ENCODE assay signal across 8 cellular contexts in genomic region chr19:49817964-49818690, GRCh38. TPM values are rescaled to one million over a fixed set of nuclear protein-coding genes. Genes with fewer than 3 reads are reported as not detected.
DNase-seq lines count a peak whose midpoint lies in the region; ATAC-seq and TF ChIP-seq lines count a peak whose summit lies in the region.

MED25 (plus strand) TSS chr19:49818289; CDS start chr19:49818342, 53 bp downstream.

- H3K27ac Mint-ChIP-seq in activated CD4-positive, alpha-beta T cell treated with anti-CD3 and anti-CD28 coated beads, Interleukin-2, amount 10 ng/mL, durations not matched to agents 7 days and 5 days = peak within 1 kb of the TSS; percentile 99

- no peaks in the 10 kb centered on the region for H3K9me3 Mint-ChIP-seq in activated CD4-positive, alpha-beta T cell treated with anti-CD3 and anti-CD28 coated beads, Interleukin-2, amount 10 ng/mL, durations not matched to agents 7 days and 5 days

- H3K27me3 ChIP-seq in BE2C = no peaks in the 10 kb centered on the region

- H3K27me3 Mint-ChIP-seq in activated CD4-positive, alpha-beta T cell treated with anti-CD3 and anti-CD28 coated beads, Interleukin-2, amount 10 ng/mL, durations not matched to agents 7 days and 5 days = no peaks in the 10 kb centered on the region

- no peaks in the 10 kb centered on the region; the same call in 1 of the 2 replicates for H3K4me1 ChIP-seq in BE2C

- TF ChIP-seq POLR2A in GM19099 (IDR thresholded peaks at IDR 0.05; ENCODE audit: extremely low read depth, insufficient read length, low read depth) = peak; percentile 78

- ATAC-seq in HG03432 (IDR thresholded peaks at IDR 0.05; ENCODE audit: unreplicated experiment) = peak; percentile 79

- CTCF ChIA-PET in activated CD4-positive, alpha-beta T cell treated with anti-CD3 and anti-CD28 coated beads, Interleukin-2, amount 10 ng/mL, durations not matched to agents 7 days and 5 days (lab: Charles Lee) = interaction anchor here (1.2 to 1.3 kb wide), 2 partner anchors 8 to 30 kb away, joined by 3 to 4 read pairs; no protein-coding TSS in a partner anchor

- peaks cover 13% of the 10 kb centered on the region for H3K36me3 Mint-ChIP-seq in activated CD4-positive, alpha-beta T cell treated with anti-CD3 and anti-CD28 coated beads, Interleukin-2, amount 10 ng/mL, durations not matched to agents 7 days and 5 days (ENCODE audit: low read depth)

- DNase-seq in BE2C = peak; percentile 92
- peak; percentile 62 for DNase-seq in NCI-H510A (lab: John Stamatoyannopoulos, UW)
- DNase-seq in activated CD4-positive, alpha-beta T cell treated with anti-CD3 and anti-CD28 coated beads, Interleukin-2, amount 10 ng/mL, durations not matched to agents 7 days and 5 days = peak; percentile 88
- DNase-seq in cortex of kidney (lab: John Stamatoyannopoulos, UW) = peak; percentile 39
- DNase-seq in left kidney (ENCODE audit: low read depth, low spot score) = peak; percentile 95
- peak; percentile 86 to 88 for DNase-seq in stimulated activated CD4-positive, alpha-beta T cell treated with anti-CD3 and anti-CD28 coated beads, Interleukin-2, amount 100 ng/mL, for 24 hours

- POLR2A ChIA-PET in activated CD4-positive, alpha-beta T cell treated with anti-CD3 and anti-CD28 coated beads, Interleukin-2, amount 10 ng/mL, durations not matched to agents 7 days and 5 days (lab: Charles Lee) = no interaction called here

- H3K4me1 Mint-ChIP-seq in activated CD4-positive, alpha-beta T cell treated with anti-CD3 and anti-CD28 coated beads, Interleukin-2, amount 10 ng/mL, durations not matched to agents 7 days and 5 days = peaks cover 31% of the 10 kb centered on the region

- H3K4me3 ChIP-seq in BE2C (ENCODE audit: low read depth, low read length) = peak within 1 kb of the TSS; percentile 97

- H3K9me3 ChIP-seq in BE2C = no peaks in the 10 kb centered on the region

- H3K36me3 ChIP-seq in BE2C = peaks cover 5% of the 10 kb centered on the region

- H3K4me3 Mint-ChIP-seq in activated CD4-positive, alpha-beta T cell treated with anti-CD3 and anti-CD28 coated beads, Interleukin-2, amount 10 ng/mL, durations not matched to agents 7 days and 5 days = peak within 1 kb of the TSS; percentile 98

- TF ChIP-seq CTCF in BE2C (IDR thresholded peaks at IDR 0.05; ENCODE audit: low read depth, low read length) = no peak

RNA-seq across cellular contexts. Expression of gene MED25, which starts in this region (rescaled TPM):
- polyA plus RNA-seq in BE2C (2012; ENCODE audit: insufficient read depth, insufficient read length, low read depth) = 38.0 TPM
- total RNA-seq in activated CD4-positive, alpha-beta T cell treated with anti-CD3 and anti-CD28 coated beads, Interleukin-2, amount 10 ng/mL, durations not matched to agents 7 days and 5 days = 10 to 100 TPM; 57.9 to 62.7 TPM

Comparison
In these comparisons a context has a peak if more than half of its experiments do, and no peak if none do; other contexts are left out.
1. Peak in every context shown above with its lines: DNase-seq, ATAC-seq and H3K4me3 ChIP-seq.
2. DNase-seq: peak in every context shown above with its lines; median percentile 95 in left kidney; 92 in BE2C; 88 in activated CD4-positive, alpha-beta T cell treated with anti-CD3 and anti-CD28 coated beads, Interleukin-2, amount 10 ng/mL, durations not matched to agents 7 days and 5 days; 87 in stimulated activated CD4-positive, alpha-beta T cell treated with anti-CD3 and anti-CD28 coated beads, Interleukin-2, amount 100 ng/mL, for 24 hours; 62 in NCI-H510A; 39 in cortex of kidney.